ENCODE assay signal across 25 cellular contexts in genomic region chr1:219801433-219801832, GRCh38.
"Had no signal": no experiment of that assay in that cellular context is flagged by ENCODE, and none has a peak within 500 bp of the region (broad histone marks: within the 10 kb centered on the region; RNA-seq: fewer than 3 reads in every experiment).

No MANE protein-coding gene starts in this region.

- DNase-seq: hippocampal formation; kidney glomerular epithelial cell; left cardiac atrium; left lung; lower lobe of right lung; mammary epithelial cell; mesendoderm; naive B cell; nucleus accumbens; psoas muscle; right lobe of liver; stimulated activated CD4-positive, alpha-beta T cell treated with anti-CD3 and anti-CD28 coated beads, Interleukin-1b, Interleukin-23, amount 100 ng/mL, for 48 hours; stimulated activated CD4-positive, alpha-beta T cell treated with anti-CD3 and anti-CD28 coated beads, Interleukin-2, amount 100 ng/mL, for 48 hours; stimulated activated CD4-positive, alpha-beta T cell treated with anti-CD3 and anti-CD28 coated beads, Interleukin-4, amount 100 ng/mL, for 4 hours; stimulated activated CD8-positive, alpha-beta memory T cell treated with anti-CD3 and anti-CD28 coated beads, Interleukin-4, amount 100 ng/mL, for 48 hours; stimulated activated naive CD4-positive, alpha-beta T cell treated with Interleukin-2 at 50 U/mL for 16 hours; stimulated activated naive CD8-positive, alpha-beta T cell treated with anti-CD3 and anti-CD28 coated beads, Interleukin-15, amount 100 ng/mL, for 72 hours; substantia nigra; uterus had no signal

- H3K79me2 ChIP-seq: parathyroid adenoma had no signal

- H3K4me3 ChIP-seq: left lung, lower lobe of right lung, psoas muscle, right atrium auricular region, right lobe of liver, smooth muscle cell, tibial nerve, uterus had no signal

- H3K27ac ChIP-seq: left lung, lower lobe of right lung, parathyroid adenoma, psoas muscle, right atrium auricular region, right lobe of liver, tibial nerve, uterus had no signal

- H3K9ac ChIP-seq: parathyroid adenoma had no signal

- H3K9me3 ChIP-seq: left lung, lower lobe of right lung, psoas muscle, right lobe of liver, tibial nerve, uterus had no signal

- H3K4me2 ChIP-seq: smooth muscle cell had no signal

- H2AFZ ChIP-seq: parathyroid adenoma had no signal

- H3K4me1 ChIP-seq: left lung, lower lobe of right lung, parathyroid adenoma, psoas muscle, right atrium auricular region, right lobe of liver, tibial nerve, uterus had no signal

- ATAC-seq: left cardiac atrium; left lung; lower lobe of right lung; natural killer cell treated with Interleukin-12 subunit alpha and Interleukin-12 subunit beta and Interleukin-15 and Interleukin-18, amount 100 ng/mL, for 72 hours; psoas muscle; right lobe of liver; stimulated activated memory B cell treated with anti-CD40 and anti-IgM and Interleukin-4, amounts not matched to agents 10 μg/mL and 1 μg/mL and 100 μg/mL, for 72 hours; stimulated activated naive CD8-positive, alpha-beta T cell treated with anti-CD3 and anti-CD28 coated beads, Interleukin-15, amount 100 ng/mL, for 72 hours had no signal

- H3K36me3 ChIP-seq: left lung, lower lobe of right lung, right atrium auricular region, right lobe of liver, tibial nerve, uterus had no signal

- H3K27me3 ChIP-seq: left lung, right atrium auricular region, right lobe of liver, tibial nerve, uterus had no signal
